Comparison of ENCODE assay signal across 11 cellular contexts in genomic region chr19:52584686-52585085, GRCh38.
"Had no signal": no experiment of that assay in that cellular context is flagged by ENCODE, and none has a peak within 500 bp of the region (broad histone marks: within the 10 kb centered on the region; RNA-seq: fewer than 3 reads in every experiment).

No MANE protein-coding gene starts in this region.

- FAIRE-seq: pancreas, small intestine had no signal

- H3K9me3 ChIP-seq: pancreas had no signal

- H3K27me3 ChIP-seq: pancreas had no signal

- DNase-seq: activated CD4-positive, alpha-beta T cell treated with anti-CD3 and anti-CD28 coated beads for 4 hours; activated CD8-positive, alpha-beta T cell treated with anti-CD3 and anti-CD28 coated beads, Interleukin-2, amount 10 ng/mL, durations not matched to agents 7 days and 5 days; activated naive CD4-positive, alpha-beta T cell; central memory CD4-positive, alpha-beta T cell; cortex of kidney; effector memory CD4-positive, alpha-beta T cell; hippocampal formation; left cardiac atrium; pancreas; small intestine had no signal

- H3K27ac ChIP-seq: VCaP had no signal

- H3K4me1 ChIP-seq: pancreas had no signal

- H3K4me3 ChIP-seq: pancreas had no signal

- ATAC-seq: activated CD8-positive, alpha-beta T cell treated with anti-CD3 and anti-CD28 coated beads, Interleukin-2, amount 10 ng/mL, durations not matched to agents 7 days and 5 days had no signal
